In the genomic region with DNA sequence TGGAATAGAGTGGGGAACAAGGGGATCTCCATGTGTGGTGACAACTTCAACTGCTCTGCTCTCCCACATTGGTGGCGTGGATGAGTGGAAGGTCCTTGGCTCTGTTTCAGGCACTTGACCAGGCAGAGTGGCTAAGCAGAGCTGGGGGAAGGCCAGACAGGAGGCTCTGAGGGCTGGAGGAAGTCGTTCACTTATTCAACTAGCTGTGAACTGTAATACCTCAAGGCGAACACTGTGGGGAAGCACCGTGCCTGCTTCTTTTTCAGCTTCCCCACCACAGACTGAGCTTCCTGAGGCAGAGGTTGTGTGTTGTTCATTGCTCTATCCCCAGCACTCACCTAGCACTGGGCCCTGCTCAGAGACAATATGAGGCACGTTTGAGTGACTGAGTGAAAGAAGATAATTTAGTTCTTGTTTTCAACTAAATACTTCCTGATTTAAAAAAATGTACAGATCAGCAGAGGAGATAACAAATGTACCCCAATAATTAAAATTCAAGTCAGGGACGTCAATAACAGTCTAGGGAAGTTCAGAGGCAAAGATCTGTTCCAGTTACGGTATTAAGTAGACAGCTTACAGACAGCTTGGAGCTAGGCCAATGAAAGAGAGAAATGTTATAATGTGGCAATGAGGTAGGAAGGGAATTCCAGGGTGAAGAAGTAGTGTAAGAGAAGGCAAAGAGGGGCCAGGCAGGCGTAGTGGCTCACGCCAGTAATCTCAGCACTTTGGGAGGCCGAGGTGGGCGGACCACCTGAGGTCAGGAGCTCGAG, we compare ENCODE assay signal across 8 cellular contexts. TPM values are rescaled to one million over a fixed set of nuclear protein-coding genes. Genes with fewer than 3 reads are reported as not detected.
DNase-seq lines count a peak whose midpoint lies in the region; ATAC-seq and TF ChIP-seq lines count a peak whose summit lies in the region.

No MANE protein-coding gene starts in this region.

- H3K36me3 ChIP-seq in breast epithelium, result no peaks in the 10 kb centered on the region
- H3K36me3 ChIP-seq in kidney epithelial cell (ENCODE audit: control insufficient read depth, insufficient read depth, low read length), result no peaks in the 10 kb centered on the region

- ATAC-seq in HG02610 (IDR thresholded peaks at IDR 0.05; ENCODE audit: unreplicated experiment) (peak; percentile 41), WTC11 (peak; percentile 55), HG02981 (IDR thresholded peaks at IDR 0.05; ENCODE audit: unreplicated experiment) (no peak)

- DNase-seq in DMS53 treated with DMSO at 0.1 percent for 48 hours (lab: John Stamatoyannopoulos, UW; ENCODE audit: unreplicated experiment) (peak; percentile 60), NCI-H2227 treated with DMSO at 0.1 percent for 48 hours (lab: John Stamatoyannopoulos, UW) (peak; percentile 19), WTC11 (ENCODE audit: low spot score) (peak; percentile 67), breast epithelium (ENCODE audit: low spot score in 2 of 2) (peak in 1 of 2 donors; percentile 55), kidney epithelial cell (ENCODE audit: low read depth) (peak; percentile 61)
- peak; percentile 73 for DNase-seq in stimulated activated CD4-positive, alpha-beta T cell treated with anti-CD3 and anti-CD28 coated beads, Interleukin-4, amount 100 ng/mL, for 24 hours

- CTCF ChIA-PET in WTC11 (lab: Charles Lee), result interaction anchor here (0.6 to 13.1 kb wide), 47 partner anchors 10 to 472 kb away, joined by 3 to 464 read pairs (median 5); a partner anchor contains a TSS

- TF ChIP-seq CTCF in WTC11 (IDR thresholded peaks at IDR 0.05) (peak; percentile 24; the same call in 1 of the 2 replicates), breast epithelium (IDR thresholded peaks at IDR 0.05) (peak; percentile 44 to 71 (median 67)), kidney epithelial cell (IDR thresholded peaks at IDR 0.05; ENCODE audit: insufficient read depth, low read length, poor library complexity, severe bottlenecking) (peak; percentile 64)

- no peaks in the 10 kb centered on the region for H3K9me3 Mint-ChIP-seq in WTC11

- TF ChIP-seq POLR2A in breast epithelium (IDR thresholded peaks at IDR 0.05), result no peak

- H3K27ac ChIP-seq in breast epithelium, result peak overlapping the region; percentile 50

- H3K4me1 Mint-ChIP-seq in WTC11, result peaks cover 42% of the 10 kb centered on the region

- peaks cover 11 to 14% of the 10 kb centered on the region in 2 donors for H3K4me1 ChIP-seq in breast epithelium

- H3K27me3 ChIP-seq in breast epithelium (no peaks in the 10 kb centered on the region), kidney epithelial cell (ENCODE audit: control insufficient read depth, insufficient read depth, low read length) (no peaks in the 10 kb centered on the region)

- H3K27me3 Mint-ChIP-seq in WTC11 (ENCODE audit: low read depth), result no peaks in the 10 kb centered on the region

- H3K9me3 ChIP-seq in breast epithelium, result no peaks in the 10 kb centered on the region

- intact Hi-C loops in breast epithelium (cut with DNase I; ENCODE audit: low total_unique reads), result loop anchor here (5.0 kb wide), 1 partner anchor 37 kb away; a partner anchor contains a TSS

- H3K27ac Mint-ChIP-seq in WTC11, result peak overlapping the region; percentile 95

- no peak overlapping the region for H3K4me3 ChIP-seq in breast epithelium
- no peak overlapping the region for H3K4me3 ChIP-seq in kidney epithelial cell (ENCODE audit: low read depth, low read length)

- H3K36me3 Mint-ChIP-seq in WTC11, result no peaks in the 10 kb centered on the region

- POLR2A ChIA-PET in WTC11 (lab: Charles Lee), result interaction anchor here (0.5 to 1.6 kb wide), 5 partner anchors 21 to 153 kb away, joined by 3 to 9 read pairs (median 4); a partner anchor contains a TSS

- no peak overlapping the region for H3K4me3 Mint-ChIP-seq in WTC11

TF ChIP-seq in WTC11, 78 proteins besides CTCF, POLR2A, EP300 and RAD21:
- TF ChIP-seq CREB1 (CRISPR knock-in tag; IDR thresholded peaks at IDR 0.05) (0 out of 2 replicates have a peak, but pooled peaks have one; percentile 21), MXD4 (CRISPR knock-in tag; IDR thresholded peaks at IDR 0.05; ENCODE audit: borderline replicate concordance) (no peak), SP1 (CRISPR knock-in tag; conservative IDR thresholded peaks at IDR 0.05) (0 out of 2 replicates have a peak, but pooled peaks have one; percentile 34)
- TF ChIP-seq, protein P1, sequence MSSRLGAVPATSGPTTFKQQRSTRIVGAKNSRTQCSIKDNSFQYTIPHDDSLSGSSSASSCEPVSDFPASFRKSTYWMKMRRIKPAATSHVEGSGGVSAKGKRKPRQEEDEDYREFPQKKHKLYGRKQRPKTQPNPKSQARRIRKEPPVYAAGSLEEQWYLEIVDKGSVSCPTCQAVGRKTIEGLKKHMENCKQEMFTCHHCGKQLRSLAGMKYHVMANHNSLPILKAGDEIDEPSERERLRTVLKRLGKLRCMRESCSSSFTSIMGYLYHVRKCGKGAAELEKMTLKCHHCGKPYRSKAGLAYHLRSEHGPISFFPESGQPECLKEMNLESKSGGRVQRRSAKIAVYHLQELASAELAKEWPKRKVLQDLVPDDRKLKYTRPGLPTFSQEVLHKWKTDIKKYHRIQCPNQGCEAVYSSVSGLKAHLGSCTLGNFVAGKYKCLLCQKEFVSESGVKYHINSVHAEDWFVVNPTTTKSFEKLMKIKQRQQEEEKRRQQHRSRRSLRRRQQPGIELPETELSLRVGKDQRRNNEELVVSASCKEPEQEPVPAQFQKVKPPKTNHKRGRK (CRISPR knock-in tag; IDR thresholded peaks at IDR 0.05; ENCODE audit: borderline replicate concordance), result no peak

RNA-seq across cellular contexts. Expression of a gene that starts 34.7 kb away (rescaled TPM):
- 38.5 to 54.9 TPM (median 42.5 TPM) in 3 replicates for total RNA-seq in WTC11 (2021)
- 10 to 100 TPM; 31.5 to 71.1 (median 42.3) TPM for total RNA-seq in breast epithelium
- total RNA-seq in kidney epithelial cell, result 18.6 and 19.8 TPM in 2 replicates
